ENCODE assay signal across 20 cellular contexts in the genomic region with DNA sequence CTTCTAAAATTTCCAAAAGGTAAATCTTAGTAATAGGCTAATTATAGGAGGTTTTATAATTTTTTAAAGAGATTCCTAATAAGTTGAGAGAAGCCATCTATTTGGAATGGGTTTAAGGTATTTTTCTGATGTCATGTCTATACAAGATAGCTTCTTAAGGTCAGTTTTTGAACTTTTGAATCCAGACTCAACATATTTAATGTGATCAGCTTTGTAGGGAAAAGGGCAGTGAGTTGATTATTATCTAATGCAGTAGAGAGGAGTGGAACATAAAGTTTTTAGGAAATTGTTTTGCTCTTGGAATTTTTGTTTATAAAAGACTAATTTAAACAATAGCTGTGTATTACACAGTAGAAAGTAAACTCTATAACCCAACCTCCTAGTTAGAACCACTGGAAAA.
A peak's percentile ranks its signal among the peaks of the same experiment; 100 is the strongest.
DNase-seq lines count a peak whose midpoint lies in the region; ATAC-seq, FAIRE-seq and TF ChIP-seq lines count a peak whose summit lies in the region.
"Had no signal": no experiment of that assay in that cellular context is flagged by ENCODE, and none has a peak within 500 bp of the region (broad histone marks: within the 10 kb centered on the region; RNA-seq: fewer than 3 reads in every experiment).

No MANE protein-coding gene starts in this region.

- H4K20me1 ChIP-seq in PC-9 (ENCODE audit: insufficient read depth) = no peaks in the 10 kb centered on the region

- no peak overlapping the region for H3K14ac ChIP-seq in trophoblast cell (ENCODE audit: low read length)

- peaks cover 65% of the 10 kb centered on the region for H3K4me1 ChIP-seq in A549
- H3K4me1 ChIP-seq in PC-9 (replicated peaks; ENCODE audit: insufficient read depth) = peaks cover 34% of the 10 kb centered on the region
- peaks cover 3 to 5% of the 10 kb centered on the region in 2 experiments for H3K4me1 ChIP-seq in trophoblast cell (ENCODE audit: control insufficient read depth in 1 of 2, insufficient read depth in 2 of 2, low read length in 2 of 2)

- no peak overlapping the region for H2BK120ac ChIP-seq in trophoblast cell (ENCODE audit: insufficient read depth, low read length, poor library complexity)

- TF ChIP-seq CTCF in A549 (IDR thresholded peaks at IDR 0.05) (no peak), PC-9 (conservative IDR thresholded peaks at IDR 0.05) (no peak)

- no peaks in the 10 kb centered on the region for H3K9me3 ChIP-seq in A549
- no peaks in the 10 kb centered on the region for H3K9me3 ChIP-seq in PC-9 (ENCODE audit: insufficient read depth, low read depth)
- H3K9me3 ChIP-seq in trophoblast cell (ENCODE audit: insufficient read depth, low read depth, low read length) = no peaks in the 10 kb centered on the region

- no TSS peak for BruUV-seq in PC-9 (replicated peaks; lab: Mats Ljungman, UMichigan)

- FAIRE-seq in A549 (lab: Jason Lieb, UNC) (no peak), islet of Langerhans (lab: Jason Lieb, UNC) (peak; percentile 36)
- FAIRE-seq: H54 had no signal

- H3K9ac ChIP-seq in trophoblast cell (ENCODE audit: low read length) = no peak overlapping the region

- ATAC-seq in A549 (peak; percentile 6 to 51; a peak in 3 of 6 replicates), GM19324 (IDR thresholded peaks at IDR 0.05; ENCODE audit: low FRiP score, unreplicated experiment) (no peak)

- no peak overlapping the region for H3K4ac ChIP-seq in trophoblast cell (ENCODE audit: low read depth, low read length)

- no peak overlapping the region for H4K91ac ChIP-seq in trophoblast cell (ENCODE audit: low read depth, low read length)

- intact Hi-C loops in PC-9 (cut with micrococcal nuclease; ENCODE audit: unreplicated experiment) = no loop called here

- no peak overlapping the region for H2AK5ac ChIP-seq in trophoblast cell (ENCODE audit: low read length)

- H3K4me2 ChIP-seq in A549 = peak overlapping the region; percentile 98
- peak overlapping the region; percentile 46 for H3K4me2 ChIP-seq in PC-9
- H3K4me2 ChIP-seq in trophoblast cell (ENCODE audit: low read length) = no peak overlapping the region

- peaks cover 4% of the 10 kb centered on the region for H3K79me1 ChIP-seq in trophoblast cell (ENCODE audit: low read length)

- H2AFZ ChIP-seq in PC-9 = no peak overlapping the region
- H2AFZ ChIP-seq in trophoblast cell (ENCODE audit: insufficient read depth, low read length, poor library complexity) = no peak overlapping the region

- H3K4me3 ChIP-seq in A549 (peak overlapping the region; percentile 0), PC-9 (no peak overlapping the region), trophoblast cell (ENCODE audit: low read depth, low read length) (no peak overlapping the region)

- no peak overlapping the region for H3K18ac ChIP-seq in trophoblast cell (ENCODE audit: low read length)

- no peak for TF ChIP-seq RAD21 in A549 (conservative IDR thresholded peaks at IDR 0.05 in 1 of 2, IDR thresholded peaks at IDR 0.05 in 1 of 2)

- no peak overlapping the region for H4K12ac ChIP-seq in trophoblast cell (ENCODE audit: low read depth, low read length)

- no peak overlapping the region for H2BK12ac ChIP-seq in trophoblast cell (ENCODE audit: low read length)

- no peak overlapping the region for H2BK5ac ChIP-seq in trophoblast cell (ENCODE audit: low read depth, low read length, poor library complexity)

- no peak overlapping the region for H3K23ac ChIP-seq in trophoblast cell (ENCODE audit: low read length)

- H3K27ac ChIP-seq in A549 (peak overlapping the region; percentile 89 to 90), PC-9 (peak overlapping the region; percentile 59), trophoblast cell (ENCODE audit: low read depth, low read length) (peak overlapping the region; percentile 43)
- H3K27ac ChIP-seq: C4-2B had no signal

- CTCF ChIA-PET in A549 (lab: Yijun Ruan, JAX) (interaction anchor here (1.2 to 2.4 kb wide), 2 partner anchors 25 to 97 kb away, joined by 3 to 8 read pairs; a partner anchor contains a TSS), PC-9 (lab: Charles Lee) (interaction anchor here (0.8 kb wide), 1 partner anchor 13 kb away, joined by 3 read pairs; no protein-coding TSS in a partner anchor)

- H3K9me2 ChIP-seq in PC-9 (ENCODE audit: insufficient read depth) = peaks cover 4% of the 10 kb centered on the region; the same call in 1 of the 2 replicates

- H3K79me2 ChIP-seq in PC-9 (ENCODE audit: low read depth) (peaks cover 53% of the 10 kb centered on the region), trophoblast cell (ENCODE audit: control insufficient read depth, insufficient read depth, low read length, poor library complexity) (no peaks in the 10 kb centered on the region)

- H3K27me3 ChIP-seq in PC-9 (ENCODE audit: insufficient read depth, low read depth) = no peaks in the 10 kb centered on the region
- no peaks in the 10 kb centered on the region for H3K27me3 ChIP-seq in trophoblast cell (ENCODE audit: insufficient read depth, low read length)

- no peak for TF ChIP-seq EP300 in A549 (IDR thresholded peaks at IDR 0.05)

- peaks cover 5% of the 10 kb centered on the region; the same call in 1 of the 2 replicates for H3F3A ChIP-seq in PC-9 (ENCODE audit: insufficient read depth, low read depth)

- no peak overlapping the region for H4K8ac ChIP-seq in trophoblast cell (ENCODE audit: low read depth, low read length)

- no peaks in the 10 kb centered on the region for H3K36me3 ChIP-seq in PC-9 (ENCODE audit: low read depth)
- no peaks in the 10 kb centered on the region for H3K36me3 ChIP-seq in trophoblast cell (ENCODE audit: control insufficient read depth in 1 of 2, insufficient read depth in 2 of 2, low read length in 2 of 2)

- no peak for TF ChIP-seq POLR2A in A549 (IDR thresholded peaks at IDR 0.05; ENCODE audit: low read length)

- DNase-seq in A549 (ENCODE audit: low read depth in 1 of 2, low spot score in 1 of 2) (peak in 1 of 2 experiments; percentile 42), PC-9 (no peak), trophoblast cell (peak in 1 of 2 donors; percentile 73), Kasumi-1 (lab: John Stamatoyannopoulos, UW) (no peak), germinal center (ENCODE audit: low spot score) (no peak)
- DNase-seq: CD8-positive, alpha-beta memory T cell; DMS53; GDM1; MM.1S; NCI-H1048; NCI-H1417 treated with DMSO at 0.1 percent for 48 hours; NCI-H187; NCI-H446; OCI-M1; RPMI8226; SHP77 had no signal

- POLR2A ChIA-PET in A549 (lab: Yijun Ruan, JAX) (interaction anchor here (1.0 to 1.6 kb wide), 2 partner anchors 94 to 96 kb away, joined by 3 to 7 read pairs; a partner anchor contains a TSS), PC-9 (lab: Charles Lee; ENCODE audit: unreplicated experiment) (no interaction called here)

TF ChIP-seq in A549, 52 proteins besides CTCF, POLR2A, EP300 and RAD21:
- no peak for TF ChIP-seq HOXB13 (CRISPR knock-in tag; IDR thresholded peaks at IDR 0.05; ENCODE audit: low read depth)
- TF ChIP-seq CHD2 (IDR thresholded peaks at IDR 0.05; ENCODE audit: low read length, partially characterized antibody) = no peak
- TF ChIP-seq, protein P1, sequence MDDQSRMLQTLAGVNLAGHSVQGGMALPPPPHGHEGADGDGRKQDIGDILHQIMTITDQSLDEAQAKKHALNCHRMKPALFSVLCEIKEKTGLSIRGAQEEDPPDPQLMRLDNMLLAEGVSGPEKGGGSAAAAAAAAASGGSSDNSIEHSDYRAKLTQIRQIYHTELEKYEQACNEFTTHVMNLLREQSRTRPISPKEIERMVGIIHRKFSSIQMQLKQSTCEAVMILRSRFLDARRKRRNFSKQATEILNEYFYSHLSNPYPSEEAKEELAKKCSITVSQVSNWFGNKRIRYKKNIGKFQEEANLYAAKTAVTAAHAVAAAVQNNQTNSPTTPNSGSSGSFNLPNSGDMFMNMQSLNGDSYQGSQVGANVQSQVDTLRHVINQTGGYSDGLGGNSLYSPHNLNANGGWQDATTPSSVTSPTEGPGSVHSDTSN (IDR thresholded peaks at IDR 0.05) = no peak
- TF ChIP-seq CBX2 (IDR thresholded peaks at IDR 0.05; ENCODE audit: borderline replicate concordance, low read depth) = no peak
- no peak for TF ChIP-seq RCOR1 (IDR thresholded peaks at IDR 0.05; ENCODE audit: low read depth, low read length)
- no peak for TF ChIP-seq ZC3H11A (IDR thresholded peaks at IDR 0.05)
- TF ChIP-seq HOXA7 (CRISPR knock-in tag; IDR thresholded peaks at IDR 0.05) = no peak
- no peak for TF ChIP-seq MAZ (IDR thresholded peaks at IDR 0.05; ENCODE audit: borderline replicate concordance, low read depth, low read length)
- no peak for TF ChIP-seq FOXS1 (CRISPR knock-in tag; IDR thresholded peaks at IDR 0.05)
